Comparison of ENCODE assay signal across 19 cellular contexts in the genomic region with DNA sequence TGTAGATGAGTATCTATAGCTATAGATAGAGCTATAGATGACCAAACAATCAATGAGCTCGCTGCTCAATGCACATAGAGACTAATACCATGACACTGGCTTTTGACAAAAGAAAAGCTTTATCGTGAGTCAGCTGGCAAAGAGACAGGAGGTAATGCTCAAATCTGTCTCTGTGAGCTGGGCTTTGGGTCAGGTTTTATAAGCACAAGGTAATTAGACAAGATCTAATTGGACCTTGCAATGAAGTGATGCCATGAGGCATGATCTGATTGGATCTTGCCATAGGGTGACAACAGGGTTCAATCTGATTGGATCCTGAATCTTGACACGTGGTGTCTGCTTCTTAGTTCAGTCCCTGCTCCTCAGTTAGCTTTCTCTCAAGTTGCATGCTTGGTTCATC.
DNase-seq lines count a peak whose midpoint lies in the region; TF ChIP-seq lines count a peak whose summit lies in the region.
"Had no signal": no experiment of that assay in that cellular context is flagged by ENCODE, and none has a peak within 500 bp of the region (broad histone marks: within the 10 kb centered on the region; RNA-seq: fewer than 3 reads in every experiment).

No MANE protein-coding gene starts in this region.

- no peaks in the 10 kb centered on the region for H3K36me3 ChIP-seq in GM23248 (ENCODE audit: low read depth)
- H3K36me3 ChIP-seq in brain microvascular endothelial cell (replicated peaks), result no peaks in the 10 kb centered on the region
- no peaks in the 10 kb centered on the region for H3K36me3 ChIP-seq in mesenchymal stem cell (ENCODE audit: control insufficient read depth in 1 of 2, insufficient read depth in 2 of 2, low read depth in 1 of 2, low read length in 2 of 2)
- H3K36me3 ChIP-seq in smooth muscle cell (ENCODE audit: low read depth), result no peaks in the 10 kb centered on the region
- no peaks in the 10 kb centered on the region for H3K36me3 ChIP-seq in mesendoderm (ENCODE audit: control insufficient read depth, insufficient read depth, low read length)

- H2BK5ac ChIP-seq in mesenchymal stem cell (ENCODE audit: low read depth, low read length, poor library complexity, severe bottlenecking), result no peak overlapping the region
- no peak overlapping the region for H2BK5ac ChIP-seq in mesendoderm (ENCODE audit: low read length)

- H3K9me3 ChIP-seq in GM23248 (ENCODE audit: low read depth) (no peaks in the 10 kb centered on the region), mesenchymal stem cell (ENCODE audit: control insufficient read depth, low read length) (no peaks in the 10 kb centered on the region), smooth muscle cell (replicated peaks; ENCODE audit: low read depth) (no peaks in the 10 kb centered on the region)
- H3K9me3 ChIP-seq: A549 had no signal

- H3K4me1 ChIP-seq in GM23248 (ENCODE audit: insufficient read depth) (peaks cover 39% of the 10 kb centered on the region), mesenchymal stem cell (ENCODE audit: control insufficient read depth, insufficient read depth, low read depth, low read length) (no peaks in the 10 kb centered on the region), smooth muscle cell (ENCODE audit: low read depth) (no peaks in the 10 kb centered on the region), mesendoderm (ENCODE audit: control insufficient read depth, low read depth, low read length) (no peaks in the 10 kb centered on the region)
- H3K4me1 ChIP-seq: A549 had no signal

- peak; percentile 60 for DNase-seq in GM23248
- DNase-seq in brain microvascular endothelial cell, result no peak
- DNase-seq in mesenchymal stem cell, result no peak
- DNase-seq in smooth muscle cell (lab: John Stamatoyannopoulos, UW; ENCODE audit: unreplicated experiment), result no peak
- no peak for DNase-seq in mucosa of gallbladder (ENCODE audit: low spot score)
- no peak for DNase-seq in mesendoderm
- DNase-seq in Kasumi-1 (lab: John Stamatoyannopoulos, UW), result no peak
- DNase-seq: CD8-positive, alpha-beta memory T cell; DMS 273 treated with DMSO at 0.1 percent for 48 hours; DMS79; Karpas-422; NCI-H1105 treated with DMSO at 0.1 percent for 48 hours; NCI-H146; NCI-H2029; NCI-H2227 treated with DMSO at 0.1 percent for 48 hours; NCI-H69; SHP77 treated with DMSO at 0.1 percent for 48 hours had no signal

- H2AK5ac ChIP-seq in mesenchymal stem cell (ENCODE audit: low read length, severe bottlenecking) (no peak overlapping the region), mesendoderm (ENCODE audit: low read length) (no peak overlapping the region)

- no peak overlapping the region for H2BK12ac ChIP-seq in mesenchymal stem cell (ENCODE audit: low read length in 2 of 2)

- no peaks in the 10 kb centered on the region for H3K79me2 ChIP-seq in GM23248 (ENCODE audit: insufficient read depth)
- no peaks in the 10 kb centered on the region for H3K79me2 ChIP-seq in smooth muscle cell (ENCODE audit: low read depth)
- H3K79me2 ChIP-seq in mesendoderm (ENCODE audit: control insufficient read depth, insufficient read depth, low read length), result no peaks in the 10 kb centered on the region

- H3K4me2 ChIP-seq in GM23248 (ENCODE audit: unreplicated experiment) (peak overlapping the region; percentile 61), mesenchymal stem cell (ENCODE audit: low read length, poor library complexity, severe bottlenecking) (no peak overlapping the region), smooth muscle cell (no peak overlapping the region), mesendoderm (ENCODE audit: low read length) (no peak overlapping the region)
- H3K4me2 ChIP-seq: A549 had no signal

- H2BK120ac ChIP-seq in mesenchymal stem cell (ENCODE audit: low read depth, low read length), result no peak overlapping the region
- no peak overlapping the region for H2BK120ac ChIP-seq in mesendoderm (ENCODE audit: low read depth, low read length)

- TF ChIP-seq CTCF in brain microvascular endothelial cell (IDR thresholded peaks at IDR 0.05; ENCODE audit: low read depth, low read length, missing control alignments) (no peak), smooth muscle cell (IDR thresholded peaks at IDR 0.05; ENCODE audit: borderline replicate concordance, insufficient read depth, poor library complexity, severe bottlenecking) (no peak)

- no peak overlapping the region for H3K56ac ChIP-seq in mesendoderm (ENCODE audit: low read length)

- H3K23ac ChIP-seq in mesenchymal stem cell (ENCODE audit: low read length in 2 of 2) (no peak overlapping the region), mesendoderm (ENCODE audit: low read length) (no peak overlapping the region)

- H4K8ac ChIP-seq in mesenchymal stem cell (ENCODE audit: low read length) (no peak overlapping the region), mesendoderm (ENCODE audit: low read depth, low read length) (no peak overlapping the region)

- H3K9ac ChIP-seq in GM23248 (peak overlapping the region; percentile 82), mesenchymal stem cell (ENCODE audit: low read length) (peak overlapping the region; percentile 79), smooth muscle cell (ENCODE audit: low read depth) (peak overlapping the region; percentile 90), mesendoderm (ENCODE audit: low read length) (no peak overlapping the region)

- H3F3A ChIP-seq in GM23248 (ENCODE audit: insufficient read depth) (peaks cover 34% of the 10 kb centered on the region), smooth muscle cell (ENCODE audit: low read depth) (peaks cover 6% of the 10 kb centered on the region)

- no peaks in the 10 kb centered on the region for H4K20me1 ChIP-seq in GM23248 (ENCODE audit: insufficient read depth)
- H4K20me1 ChIP-seq in smooth muscle cell (ENCODE audit: low read depth), result no peaks in the 10 kb centered on the region

- H3K27me3 ChIP-seq in GM23248 (replicated peaks; ENCODE audit: insufficient read depth), result no peaks in the 10 kb centered on the region
- H3K27me3 ChIP-seq in brain microvascular endothelial cell (replicated peaks), result no peaks in the 10 kb centered on the region
- no peaks in the 10 kb centered on the region for H3K27me3 ChIP-seq in mesenchymal stem cell (ENCODE audit: control insufficient read depth in 1 of 2, insufficient read depth in 1 of 2, low read length in 2 of 2)
- H3K27me3 ChIP-seq in smooth muscle cell (ENCODE audit: low read depth), result no peaks in the 10 kb centered on the region
- H3K27me3 ChIP-seq in mesendoderm (ENCODE audit: insufficient read depth, low read length, poor library complexity), result no peaks in the 10 kb centered on the region

- no peak overlapping the region for H4K5ac ChIP-seq in mesendoderm (ENCODE audit: low read length)

- H3K18ac ChIP-seq in mesenchymal stem cell (ENCODE audit: low read depth in 1 of 2, low read length in 2 of 2) (no peak overlapping the region), mesendoderm (ENCODE audit: low read length) (no peak overlapping the region)

- H2BK15ac ChIP-seq in mesenchymal stem cell (ENCODE audit: low read depth, poor library complexity, severe bottlenecking) (no peak overlapping the region), mesendoderm (replicated peaks; ENCODE audit: low read depth) (no peak overlapping the region)

- H2AFZ ChIP-seq in GM23248, result no peak overlapping the region
- no peak overlapping the region for H2AFZ ChIP-seq in mesenchymal stem cell (ENCODE audit: low read depth, low read length)
- no peak overlapping the region for H2AFZ ChIP-seq in smooth muscle cell (ENCODE audit: low read depth)

- H3K4ac ChIP-seq in mesenchymal stem cell (ENCODE audit: low read depth in 1 of 2, low read length in 2 of 2), result no peak overlapping the region
- H3K4ac ChIP-seq in mesendoderm (ENCODE audit: low read depth, low read length), result no peak overlapping the region

- 35 to 46% methylated on average over 3 of the region's 3 CpGs for WGBS in GM23248 (ENCODE audit: low coverage in 1 of 2, low lambda C conversion rate in 2 of 2, missing lambda C conversion rate in 2 of 2), 2 experiments
- WGBS in mesenchymal stem cell, result 69% methylated on average over 2 of the region's 3 CpGs
- WGBS in smooth muscle cell (ENCODE audit: low lambda C conversion rate), result 43% methylated on average over 3 of the region's 3 CpGs
- no CpG with 5 or more reads among the region's 3 CpGs for WGBS in mesendoderm (ENCODE audit: extremely low coverage, insufficient coverage, low lambda C conversion rate)

- H3K14ac ChIP-seq in mesenchymal stem cell (ENCODE audit: low read length in 2 of 2), result no peak overlapping the region

- no peak overlapping the region for H4K91ac ChIP-seq in mesenchymal stem cell (ENCODE audit: low read length)

- H3K9me2 ChIP-seq in GM23248 (ENCODE audit: insufficient read depth), result no peaks in the 10 kb centered on the region

- H3K27ac ChIP-seq in GM23248 (peak overlapping the region; percentile 98), brain microvascular endothelial cell (peak overlapping the region; percentile 46), mesenchymal stem cell (ENCODE audit: low read length, poor library complexity, severe bottlenecking) (no peak overlapping the region), smooth muscle cell (ENCODE audit: low read depth) (peak overlapping the region; percentile 98), mesendoderm (ENCODE audit: low read depth, low read length) (no peak overlapping the region)
- H3K27ac ChIP-seq: A549, C4-2B had no signal

- no peaks in the 10 kb centered on the region for H3K79me1 ChIP-seq in mesenchymal stem cell (replicated peaks; ENCODE audit: low read length, poor library complexity, severe bottlenecking)
- no peaks in the 10 kb centered on the region for H3K79me1 ChIP-seq in mesendoderm (ENCODE audit: low read length)

- H3K4me3 ChIP-seq in GM23248 (0 out of 2 replicates have a peak overlapping the region, but pooled peaks have one; percentile 20), brain microvascular endothelial cell (ENCODE audit: low read depth, low read length) (no peak overlapping the region), mesenchymal stem cell (ENCODE audit: insufficient read depth in 1 of 2, low read depth in 1 of 2, low read length in 2 of 2) (no peak overlapping the region), smooth muscle cell (no peak overlapping the region), mesendoderm (ENCODE audit: low read length) (no peak overlapping the region)
- H3K4me3 ChIP-seq: A549 had no signal

- in situ Hi-C loops in GM23248 (cut with MboI) (loop anchor here (25.0 kb wide), 1 partner anchor 190 kb away; a partner anchor contains a TSS), brain microvascular endothelial cell (cut with HindIII; ENCODE audit: low pct_ligation_motif_present, low sequenced_read_pairs) (no loop called here)

Comparison
In these comparisons a context has a peak if more than half of its experiments do, and no peak if none do; other contexts are left out.
1. H3K27ac ChIP-seq: peak in GM23248 (single experiment), brain microvascular endothelial cell (single experiment) and smooth muscle cell (single experiment); none in mesenchymal stem cell (single experiment) and mesendoderm (single experiment).